In the genomic region with DNA sequence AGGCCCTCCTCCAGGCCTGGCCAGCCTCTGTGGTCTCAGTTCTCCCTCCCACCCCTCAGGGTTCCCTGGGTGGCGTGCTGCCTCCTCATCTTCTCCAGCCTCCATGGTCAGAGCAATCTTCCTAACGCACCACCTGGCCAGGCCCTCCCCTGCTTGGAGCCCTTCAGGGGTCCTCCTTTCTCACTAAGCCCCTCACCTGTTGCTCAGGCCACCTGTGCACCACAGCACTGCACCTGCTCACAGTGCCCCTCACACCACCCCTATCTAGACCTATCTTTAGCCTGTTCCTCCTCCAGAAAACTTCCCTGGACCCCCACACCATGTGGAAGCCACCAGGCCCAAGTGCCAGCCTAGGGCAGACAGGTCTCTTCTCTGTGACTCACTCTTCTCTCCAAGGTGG, we compare ENCODE assay signal across 16 cellular contexts.
DNase-seq lines count a peak whose midpoint lies in the region; ATAC-seq and TF ChIP-seq lines count a peak whose summit lies in the region.
"Had no signal": no experiment of that assay in that cellular context is flagged by ENCODE, and none has a peak within 500 bp of the region (broad histone marks: within the 10 kb centered on the region; RNA-seq: fewer than 3 reads in every experiment).

No MANE protein-coding gene starts in this region.

- H3K4me1 ChIP-seq in GM23338 (ENCODE audit: insufficient read depth) (peaks cover 6% of the 10 kb centered on the region; the same call in 1 of the 2 replicates), neural progenitor cell (peaks cover 5% of the 10 kb centered on the region)

- H3K4me3 Mint-ChIP-seq in activated CD8-positive, alpha-beta T cell treated with anti-CD3 and anti-CD28 coated beads, Interleukin-2, amount 10 ng/mL, durations not matched to agents 7 days and 5 days, result no peak overlapping the region
- no peak overlapping the region for H3K4me3 Mint-ChIP-seq in activated CD8-positive, alpha-beta T cell treated with anti-CD3 and anti-CD28 coated beads for 36 hours
- H3K4me3 Mint-ChIP-seq in GM23338 (no peak overlapping the region), neural progenitor cell (no peak overlapping the region)
- peak overlapping the region; percentile 24 for H3K4me3 Mint-ChIP-seq in activated naive CD8-positive, alpha-beta T cell treated with anti-CD3 and anti-CD28 coated beads, Interleukin-2, amount 50 U/mL, for 24 hours
- H3K4me3 Mint-ChIP-seq: CD14-positive monocyte; CD8-positive, alpha-beta T cell had no signal

- peaks cover 10% of the 10 kb centered on the region for H3K4me1 Mint-ChIP-seq in activated CD8-positive, alpha-beta T cell treated with anti-CD3 and anti-CD28 coated beads, Interleukin-2, amount 10 ng/mL, durations not matched to agents 7 days and 5 days (ENCODE audit: low read depth)
- peaks cover 7% of the 10 kb centered on the region for H3K4me1 Mint-ChIP-seq in activated CD8-positive, alpha-beta T cell treated with anti-CD3 and anti-CD28 coated beads for 36 hours (ENCODE audit: low read depth)
- H3K4me1 Mint-ChIP-seq in GM23338 (peaks cover 12% of the 10 kb centered on the region), neural progenitor cell (peaks cover 25% of the 10 kb centered on the region)
- H3K4me1 Mint-ChIP-seq in activated naive CD8-positive, alpha-beta T cell treated with anti-CD3 and anti-CD28 coated beads, Interleukin-2, amount 50 U/mL, for 24 hours, result peaks cover 8% of the 10 kb centered on the region

- no peaks in the 10 kb centered on the region for H3K36me3 ChIP-seq in GM23338 (ENCODE audit: insufficient read depth)
- no peaks in the 10 kb centered on the region for H3K36me3 ChIP-seq in neural progenitor cell

- no peak overlapping the region for H3K4me3 ChIP-seq in GM23338
- no peak overlapping the region for H3K4me3 ChIP-seq in neural progenitor cell

- no peaks in the 10 kb centered on the region for H3K27me3 ChIP-seq in GM23338 (ENCODE audit: insufficient read depth)
- no peaks in the 10 kb centered on the region for H3K27me3 ChIP-seq in neural progenitor cell

- no peaks in the 10 kb centered on the region for H3K36me3 Mint-ChIP-seq in activated CD8-positive, alpha-beta T cell treated with anti-CD3 and anti-CD28 coated beads, Interleukin-2, amount 10 ng/mL, durations not matched to agents 7 days and 5 days (ENCODE audit: low read depth)
- H3K36me3 Mint-ChIP-seq in activated CD8-positive, alpha-beta T cell treated with anti-CD3 and anti-CD28 coated beads for 36 hours (ENCODE audit: low read depth), result no peaks in the 10 kb centered on the region
- H3K36me3 Mint-ChIP-seq in GM23338 (ENCODE audit: low read depth), result no peaks in the 10 kb centered on the region
- H3K36me3 Mint-ChIP-seq in activated naive CD8-positive, alpha-beta T cell treated with anti-CD3 and anti-CD28 coated beads, Interleukin-2, amount 50 U/mL, for 24 hours (ENCODE audit: low read depth), result no peaks in the 10 kb centered on the region
- peaks cover 4% of the 10 kb centered on the region for H3K36me3 Mint-ChIP-seq in neural progenitor cell
- H3K36me3 Mint-ChIP-seq: CD14-positive monocyte; CD8-positive, alpha-beta T cell had no signal

- TF ChIP-seq CTCF in activated CD8-positive, alpha-beta T cell treated with anti-CD3 and anti-CD28 coated beads for 36 hours (IDR thresholded peaks at IDR 0.05), result no peak
- no peak for TF ChIP-seq CTCF in GM23338 (conservative IDR thresholded peaks at IDR 0.05; ENCODE audit: low read depth in 2 of 2)
- TF ChIP-seq CTCF in neural progenitor cell (IDR thresholded peaks at IDR 0.05), result no peak

- H3K4me2 ChIP-seq in GM23338 (no peak overlapping the region), neural progenitor cell (no peak overlapping the region)

- H3K79me2 ChIP-seq in GM23338 (replicated peaks; ENCODE audit: insufficient read depth) (no peaks in the 10 kb centered on the region), neural progenitor cell (ENCODE audit: low read depth) (no peaks in the 10 kb centered on the region)

- CTCF ChIA-PET in activated CD8-positive, alpha-beta T cell treated with anti-CD3 and anti-CD28 coated beads, Interleukin-2, amount 10 ng/mL, durations not matched to agents 7 days and 5 days (lab: Charles Lee), result no interaction called here
- CTCF ChIA-PET in activated CD8-positive, alpha-beta T cell treated with anti-CD3 and anti-CD28 coated beads for 36 hours (lab: Charles Lee), result no interaction called here

- no peak for ATAC-seq in activated CD8-positive, alpha-beta T cell treated with anti-CD3 and anti-CD28 coated beads, Interleukin-2, amount 10 ng/mL, durations not matched to agents 7 days and 5 days
- ATAC-seq in activated CD8-positive, alpha-beta T cell treated with anti-CD3 and anti-CD28 coated beads for 36 hours, result no peak
- ATAC-seq in GM23338, result no peak
- ATAC-seq in activated naive CD8-positive, alpha-beta T cell treated with anti-CD3 and anti-CD28 coated beads, Interleukin-2, amount 50 U/mL, for 24 hours, result no peak
- no peak for ATAC-seq in GM18861 (IDR thresholded peaks at IDR 0.05; ENCODE audit: unreplicated experiment)
- ATAC-seq: CD8-positive, alpha-beta T cell had no signal

- H3K27ac ChIP-seq in GM23338 (ENCODE audit: low read depth) (no peak overlapping the region), neural progenitor cell (no peak overlapping the region)
- H3K27ac ChIP-seq: 22Rv1 had no signal

- H3K9ac ChIP-seq in neural progenitor cell, result no peak overlapping the region

- H4K20me1 ChIP-seq in GM23338 (replicated peaks; ENCODE audit: insufficient read depth) (no peaks in the 10 kb centered on the region), neural progenitor cell (ENCODE audit: low read depth) (no peaks in the 10 kb centered on the region)

- no peak overlapping the region for H2AFZ ChIP-seq in GM23338
- H2AFZ ChIP-seq in neural progenitor cell (replicated peaks), result no peak overlapping the region

- DNase-seq in activated CD8-positive, alpha-beta T cell treated with anti-CD3 and anti-CD28 coated beads, Interleukin-2, amount 10 ng/mL, durations not matched to agents 7 days and 5 days, result no peak
- DNase-seq in activated CD8-positive, alpha-beta T cell treated with anti-CD3 and anti-CD28 coated beads for 36 hours, result no peak
- DNase-seq in GM23338 (ENCODE audit: low spot score) (no peak), neural progenitor cell (ENCODE audit: low spot score) (no peak), HT-29 (ENCODE audit: low spot score) (no peak), HUDEP-2 (lab: John Stamatoyannopoulos, UW; ENCODE audit: unreplicated experiment in 76 of 76) (no peak)
- DNase-seq in activated naive CD8-positive, alpha-beta T cell treated with anti-CD3 and anti-CD28 coated beads, Interleukin-2, amount 50 U/mL, for 24 hours, result no peak
- DNase-seq: CD8-positive, alpha-beta T cell; COR-L47; DMS153; DMS79 treated with DMSO at 0.1 percent for 48 hours; EL; HCEC 1CT had no signal

- POLR2A ChIA-PET in activated CD8-positive, alpha-beta T cell treated with anti-CD3 and anti-CD28 coated beads, Interleukin-2, amount 10 ng/mL, durations not matched to agents 7 days and 5 days (lab: Charles Lee), result no interaction called here
- POLR2A ChIA-PET in activated CD8-positive, alpha-beta T cell treated with anti-CD3 and anti-CD28 coated beads for 36 hours (lab: Charles Lee), result no interaction called here

- intact Hi-C loops in activated CD8-positive, alpha-beta T cell treated with anti-CD3 and anti-CD28 coated beads for 36 hours (cut with micrococcal nuclease), result no loop called here

- no peaks in the 10 kb centered on the region for H3F3A ChIP-seq in GM23338 (replicated peaks; ENCODE audit: low read depth)
- no peaks in the 10 kb centered on the region for H3F3A ChIP-seq in neural progenitor cell (ENCODE audit: low read depth)

- peaks cover 15% of the 10 kb centered on the region for H3K27me3 Mint-ChIP-seq in activated CD8-positive, alpha-beta T cell treated with anti-CD3 and anti-CD28 coated beads, Interleukin-2, amount 10 ng/mL, durations not matched to agents 7 days and 5 days (ENCODE audit: low read depth)
- H3K27me3 Mint-ChIP-seq in activated CD8-positive, alpha-beta T cell treated with anti-CD3 and anti-CD28 coated beads for 36 hours, result peaks cover 11% of the 10 kb centered on the region
- peaks cover 14% of the 10 kb centered on the region for H3K27me3 Mint-ChIP-seq in GM23338 (ENCODE audit: insufficient read depth, low read depth, poor library complexity)
- peaks cover 13% of the 10 kb centered on the region for H3K27me3 Mint-ChIP-seq in activated naive CD8-positive, alpha-beta T cell treated with anti-CD3 and anti-CD28 coated beads, Interleukin-2, amount 50 U/mL, for 24 hours
- peaks cover 4% of the 10 kb centered on the region for H3K27me3 Mint-ChIP-seq in neural progenitor cell (ENCODE audit: insufficient read depth, low read depth)

- no peaks in the 10 kb centered on the region for H3K9me3 Mint-ChIP-seq in activated CD8-positive, alpha-beta T cell treated with anti-CD3 and anti-CD28 coated beads, Interleukin-2, amount 10 ng/mL, durations not matched to agents 7 days and 5 days (ENCODE audit: insufficient read depth)
- H3K9me3 Mint-ChIP-seq in activated CD8-positive, alpha-beta T cell treated with anti-CD3 and anti-CD28 coated beads for 36 hours, result no peaks in the 10 kb centered on the region
- no peaks in the 10 kb centered on the region for H3K9me3 Mint-ChIP-seq in GM23338
- no peaks in the 10 kb centered on the region for H3K9me3 Mint-ChIP-seq in activated naive CD8-positive, alpha-beta T cell treated with anti-CD3 and anti-CD28 coated beads, Interleukin-2, amount 50 U/mL, for 24 hours
- no peaks in the 10 kb centered on the region for H3K9me3 Mint-ChIP-seq in neural progenitor cell
- H3K9me3 Mint-ChIP-seq: CD8-positive, alpha-beta T cell had no signal

- H3K9me3 ChIP-seq in neural progenitor cell (ENCODE audit: low read depth), result no peaks in the 10 kb centered on the region

- peak overlapping the region; percentile 34 for H3K27ac Mint-ChIP-seq in activated CD8-positive, alpha-beta T cell treated with anti-CD3 and anti-CD28 coated beads, Interleukin-2, amount 10 ng/mL, durations not matched to agents 7 days and 5 days
- no peak overlapping the region for H3K27ac Mint-ChIP-seq in activated CD8-positive, alpha-beta T cell treated with anti-CD3 and anti-CD28 coated beads for 36 hours
- H3K27ac Mint-ChIP-seq in GM23338 (peak overlapping the region; percentile 43), neural progenitor cell (peak overlapping the region; percentile 92)
- H3K27ac Mint-ChIP-seq in activated naive CD8-positive, alpha-beta T cell treated with anti-CD3 and anti-CD28 coated beads, Interleukin-2, amount 50 U/mL, for 24 hours, result no peak overlapping the region
- H3K27ac Mint-ChIP-seq: CD14-positive monocyte; CD8-positive, alpha-beta T cell had no signal

- no peaks in the 10 kb centered on the region for H3K9me2 ChIP-seq in GM23338 (ENCODE audit: insufficient read depth)

Comparison
In these comparisons a context has a peak if more than half of its experiments do, and no peak if none do; other contexts are left out.
1. H3K27ac Mint-ChIP-seq: peak in activated CD8-positive, alpha-beta T cell treated with anti-CD3 and anti-CD28 coated beads, Interleukin-2, amount 10 ng/mL, durations not matched to agents 7 days and 5 days (single experiment), GM23338 (single experiment) and neural progenitor cell (single experiment); none in activated CD8-positive, alpha-beta T cell treated with anti-CD3 and anti-CD28 coated beads for 36 hours (single experiment) and activated naive CD8-positive, alpha-beta T cell treated with anti-CD3 and anti-CD28 coated beads, Interleukin-2, amount 50 U/mL, for 24 hours (single experiment).